In genomic region chr2:36882532-36882931, GRCh38 we compare ENCODE assay signal across 33 cellular contexts.
"Had no signal": no experiment of that assay in that cellular context is flagged by ENCODE, and none has a peak within 500 bp of the region (broad histone marks: within the 10 kb centered on the region; RNA-seq: fewer than 3 reads in every experiment).

No MANE protein-coding gene starts in this region.

- H3K27ac Mint-ChIP-seq: activated B cell treated with CpG ODN at 0.5 μM for 24 hours; activated CD4-positive, alpha-beta memory T cell treated with anti-CD3 and anti-CD28 coated beads for 36 hours; activated CD4-positive, alpha-beta T cell treated with anti-CD3 and anti-CD28 coated beads, Interleukin-2, amount 10 ng/mL, durations not matched to agents 24 days and 14 days; activated CD8-positive, alpha-beta T cell treated with anti-CD3 and anti-CD28 coated beads for 36 hours; activated naive CD4-positive, alpha-beta T cell treated with anti-CD3 and anti-CD28 coated beads for 36 hours; activated naive CD4-positive, alpha-beta T cell treated with anti-CD3 and anti-CD28 coated beads, Interleukin-2, amount 50 U/mL, for 72 hours; activated naive CD8-positive, alpha-beta T cell treated with anti-CD3 and anti-CD28 coated beads for 36 hours; activated T-cell treated with anti-CD3 and anti-CD28 coated beads, Interleukin-2, amount 50 U/mL, for 72 hours; activated T-helper 1 cell treated with anti-CD3 and anti-CD28 coated beads, Interleukin-12 subunit alpha, Interleukin-12 subunit beta, Interleukin-2, Interleukin-4 antibody, amounts not matched to agents 30 ng/mL and 10 ng/mL and 1 ng/mL, durations not matched to agents 14 hours and 24 hours and 36 hours; activated T-helper 17 cell treated with anti-CD3 and anti-CD28 coated beads, Interleukin-2, amount 50 U/mL, for 72 hours; T-helper 1 cell treated with Interleukin-12 subunit alpha and Interleukin-12 subunit beta and Interleukin-4 antibody, amounts not matched to agents 30 μg/mL and 1 μg/mL, for 36 hours; T-helper 2 cell treated with Interferon-gamma antibody and Interleukin-4, amounts not matched to agents 5 μg/mL and 100 μg/mL, for 36 hours had no signal

- H3K4me3 Mint-ChIP-seq: activated B cell treated with CpG ODN at 0.5 μM for 24 hours; activated CD4-positive, alpha-beta memory T cell treated with anti-CD3 and anti-CD28 coated beads for 36 hours; activated CD4-positive, alpha-beta T cell treated with anti-CD3 and anti-CD28 coated beads, Interleukin-2, amount 10 ng/mL, durations not matched to agents 24 days and 14 days; activated CD8-positive, alpha-beta T cell treated with anti-CD3 and anti-CD28 coated beads for 36 hours; activated naive CD4-positive, alpha-beta T cell treated with anti-CD3 and anti-CD28 coated beads for 36 hours; activated naive CD8-positive, alpha-beta T cell treated with anti-CD3 and anti-CD28 coated beads for 36 hours; activated T-cell treated with anti-CD3 and anti-CD28 coated beads, Interleukin-2, amount 50 U/mL, for 4 hours; activated T-cell treated with anti-CD3 and anti-CD28 coated beads, Interleukin-2, amount 50 U/mL, for 72 hours; activated T-helper 1 cell treated with anti-CD3 and anti-CD28 coated beads, Interleukin-12 subunit alpha, Interleukin-12 subunit beta, Interleukin-2, Interleukin-4 antibody, amounts not matched to agents 30 ng/mL and 10 ng/mL and 1 ng/mL, durations not matched to agents 14 hours and 24 hours and 36 hours; activated T-helper 17 cell treated with anti-CD3 and anti-CD28 coated beads, Interleukin-2, amount 50 U/mL, for 72 hours; T-helper 1 cell treated with Interleukin-12 subunit alpha and Interleukin-12 subunit beta and Interleukin-4 antibody, amounts not matched to agents 30 μg/mL and 1 μg/mL, for 36 hours; T-helper 2 cell treated with Interferon-gamma antibody and Interleukin-4, amounts not matched to agents 5 μg/mL and 100 μg/mL, for 36 hours had no signal

- DNase-seq: activated B cell treated with CpG ODN at 0.5 μM for 24 hours; activated CD4-positive, alpha-beta memory T cell treated with anti-CD3 and anti-CD28 coated beads for 36 hours; activated CD4-positive, alpha-beta T cell treated with anti-CD3 and anti-CD28 coated beads for 4 hours; activated CD4-positive, alpha-beta T cell treated with anti-CD3 and anti-CD28 coated beads, Interleukin-2, amount 10 ng/mL, durations not matched to agents 24 days and 14 days; activated CD4-positive, alpha-beta T cell treated with anti-CD3 and anti-CD28 coated beads, Interleukin-2, amount 50 U/mL, for 1 hour; activated CD4-positive, alpha-beta T cell treated with anti-CD3 and anti-CD28 coated beads, Interleukin-2, amount 50 U/mL, for 4 hours; activated CD4-positive, CD25-positive, alpha-beta regulatory T cell treated with anti-CD3 and anti-CD28 coated beads, Interleukin-2, amount 50 U/mL, for 72 hours; activated CD8-positive, alpha-beta memory T cell treated with anti-CD3 and anti-CD28 coated beads, Interleukin-2, amount 50 U/mL, for 4 hours; activated CD8-positive, alpha-beta T cell treated with anti-CD3 and anti-CD28 coated beads for 36 hours; activated effector memory CD4-positive, alpha-beta T cell treated with anti-CD3 and anti-CD28 coated beads, Interleukin-2, amount 50 U/mL, for 16 hours; activated gamma-delta T cell treated with Interleukin-2 at 50 U/mL for 16 hours; activated naive CD4-positive, alpha-beta T cell; activated naive CD4-positive, alpha-beta T cell treated with anti-CD3 and anti-CD28 coated beads for 36 hours; activated naive CD4-positive, alpha-beta T cell treated with anti-CD3 and anti-CD28 coated beads, Interleukin-2, amount 50 U/mL, for 16 hours; activated naive CD8-positive, alpha-beta T cell treated with anti-CD3 and anti-CD28 coated beads for 36 hours; activated T-cell treated with anti-CD3 and anti-CD28 coated beads for 4 hours; activated T-cell treated with anti-CD3 and anti-CD28 coated beads, Interleukin-2, amount 50 U/mL, for 1 hour; activated T-cell treated with anti-CD3 and anti-CD28 coated beads, Interleukin-2, amount 50 U/mL, for 4 hours; activated T-cell treated with anti-CD3 and anti-CD28 coated beads, Interleukin-2, amount 50 U/mL, for 72 hours; adrenal gland; amniotic stem cell; aorta; body of pancreas; brain microvascular endothelial cell; central memory CD4-positive, alpha-beta T cell; T-helper 2 cell; T-helper 9 cell had no signal

- H3K27me3 Mint-ChIP-seq: activated B cell treated with CpG ODN at 0.5 μM for 24 hours; activated CD4-positive, alpha-beta memory T cell treated with anti-CD3 and anti-CD28 coated beads for 36 hours; activated CD4-positive, alpha-beta T cell treated with anti-CD3 and anti-CD28 coated beads, Interleukin-2, amount 10 ng/mL, durations not matched to agents 24 days and 14 days; activated CD8-positive, alpha-beta T cell treated with anti-CD3 and anti-CD28 coated beads for 36 hours; activated naive CD8-positive, alpha-beta T cell treated with anti-CD3 and anti-CD28 coated beads for 36 hours; activated T-helper 17 cell treated with anti-CD3 and anti-CD28 coated beads, Interleukin-2, amount 50 U/mL, for 72 hours had no signal

- H3K4me1 Mint-ChIP-seq: activated B cell treated with CpG ODN at 0.5 μM for 24 hours; activated CD4-positive, alpha-beta T cell treated with anti-CD3 and anti-CD28 coated beads, Interleukin-2, amount 10 ng/mL, durations not matched to agents 24 days and 14 days; activated naive CD8-positive, alpha-beta T cell treated with anti-CD3 and anti-CD28 coated beads for 36 hours; activated T-helper 17 cell treated with anti-CD3 and anti-CD28 coated beads, Interleukin-2, amount 50 U/mL, for 72 hours had no signal

- FAIRE-seq: astrocyte had no signal

- ATAC-seq: activated CD8-positive, alpha-beta T cell treated with anti-CD3 and anti-CD28 coated beads for 36 hours; activated naive CD4-positive, alpha-beta T cell treated with anti-CD3 and anti-CD28 coated beads, Interleukin-2, amount 50 U/mL, for 72 hours; activated T-cell treated with anti-CD3 and anti-CD28 coated beads, Interleukin-2, amount 50 U/mL, for 4 hours; activated T-cell treated with anti-CD3 and anti-CD28 coated beads, Interleukin-2, amount 50 U/mL, for 72 hours; activated T-helper 17 cell treated with anti-CD3 and anti-CD28 coated beads, Interleukin-2, amount 50 U/mL, for 72 hours; body of pancreas had no signal

- H3K9me3 Mint-ChIP-seq: activated B cell treated with CpG ODN at 0.5 μM for 24 hours; activated CD4-positive, alpha-beta memory T cell treated with anti-CD3 and anti-CD28 coated beads for 36 hours; activated CD4-positive, alpha-beta T cell treated with anti-CD3 and anti-CD28 coated beads, Interleukin-2, amount 10 ng/mL, durations not matched to agents 24 days and 14 days; activated CD8-positive, alpha-beta T cell treated with anti-CD3 and anti-CD28 coated beads for 36 hours; activated naive CD4-positive, alpha-beta T cell treated with anti-CD3 and anti-CD28 coated beads for 36 hours; activated naive CD4-positive, alpha-beta T cell treated with anti-CD3 and anti-CD28 coated beads, Interleukin-2, amount 50 U/mL, for 72 hours; activated naive CD8-positive, alpha-beta T cell treated with anti-CD3 and anti-CD28 coated beads for 36 hours; activated T-cell treated with anti-CD3 and anti-CD28 coated beads, Interleukin-2, amount 50 U/mL, for 4 hours; activated T-cell treated with anti-CD3 and anti-CD28 coated beads, Interleukin-2, amount 50 U/mL, for 72 hours; activated T-helper 1 cell treated with anti-CD3 and anti-CD28 coated beads, Interleukin-12 subunit alpha, Interleukin-12 subunit beta, Interleukin-2, Interleukin-4 antibody, amounts not matched to agents 30 ng/mL and 10 ng/mL and 1 ng/mL, durations not matched to agents 14 hours and 24 hours and 36 hours; activated T-helper 17 cell treated with anti-CD3 and anti-CD28 coated beads, Interleukin-2, amount 50 U/mL, for 72 hours; T-helper 1 cell treated with Interleukin-12 subunit alpha and Interleukin-12 subunit beta and Interleukin-4 antibody, amounts not matched to agents 30 μg/mL and 1 μg/mL, for 36 hours; T-helper 2 cell treated with Interferon-gamma antibody and Interleukin-4, amounts not matched to agents 5 μg/mL and 100 μg/mL, for 36 hours had no signal
